Comparison of ENCODE assay signal across 1 cellular context in the genomic region with DNA sequence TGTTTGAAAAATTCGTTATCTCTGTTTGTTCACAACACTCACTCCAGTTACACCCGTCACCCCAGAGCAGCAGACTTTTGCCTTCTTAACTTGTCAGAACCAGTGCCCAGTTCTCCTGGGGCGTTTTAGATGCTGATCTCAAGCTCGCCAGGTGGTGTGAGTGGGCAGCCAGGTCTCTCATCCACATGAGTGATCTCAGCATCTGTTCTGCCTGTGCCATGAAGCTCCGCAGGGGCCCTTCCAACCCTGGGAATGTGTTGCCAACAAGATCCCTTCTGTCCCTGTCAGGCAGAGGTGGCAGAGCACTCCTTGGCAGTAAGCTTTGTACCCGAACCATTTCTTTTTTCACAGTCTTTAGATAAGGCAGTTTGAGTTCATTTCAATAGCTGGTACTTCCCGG.
TF ChIP-seq lines count a peak whose summit lies in the region.

No MANE protein-coding gene starts in this region.

TF ChIP-seq in GM23338, 12 proteins besides CTCF, POLR2A, EP300 and RAD21 (continued from another document):
- TF ChIP-seq ETS1 (IDR thresholded peaks at IDR 0.05) = no peak
- TF ChIP-seq ZNF462 (CRISPR knock-in tag; IDR thresholded peaks at IDR 0.05) = no peak
- no peak for TF ChIP-seq POLR2AphosphoS5 (IDR thresholded peaks at IDR 0.05; ENCODE audit: low read depth)
- no peak for TF ChIP-seq JUNB (IDR thresholded peaks at IDR 0.05; ENCODE audit: unreplicated experiment)
- no peak for TF ChIP-seq EZH2 (IDR thresholded peaks at IDR 0.05; ENCODE audit: low read depth, unreplicated experiment)
- no peak for TF ChIP-seq STAT1 (IDR thresholded peaks at IDR 0.05; ENCODE audit: unreplicated experiment)
- TF ChIP-seq ZNF114 (CRISPR knock-in tag; IDR thresholded peaks at IDR 0.05) = no peak
- TF ChIP-seq NANOG (IDR thresholded peaks at IDR 0.05; ENCODE audit: borderline replicate concordance) = no peak
